Comparison of ENCODE assay signal across 17 cellular contexts in the genomic region with DNA sequence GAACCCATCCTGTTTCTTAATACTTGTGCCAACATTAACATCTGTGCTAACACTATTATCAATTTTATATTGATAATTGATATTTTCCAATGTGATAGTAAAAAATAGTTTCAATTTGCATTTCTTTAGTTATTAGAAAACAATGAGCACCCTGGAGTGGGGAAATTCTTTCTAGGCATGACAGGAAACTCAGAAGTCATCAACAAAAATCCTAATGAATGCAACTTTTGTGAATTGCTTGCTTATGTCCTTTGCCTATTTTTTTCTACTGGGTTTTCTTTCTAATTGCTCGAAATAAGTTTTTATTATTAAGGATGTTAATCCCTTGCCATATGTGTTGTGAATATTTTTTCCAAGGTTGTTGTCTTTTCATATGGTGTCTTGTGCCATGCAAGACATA. TPM values are rescaled to one million over a fixed set of nuclear protein-coding genes. Genes with fewer than 3 reads are reported as not detected.
DNase-seq lines count a peak whose midpoint lies in the region; ATAC-seq and TF ChIP-seq lines count a peak whose summit lies in the region.
"Had no signal": no experiment of that assay in that cellular context is flagged by ENCODE, and none has a peak within 500 bp of the region (broad histone marks: within the 10 kb centered on the region; RNA-seq: fewer than 3 reads in every experiment).

No MANE protein-coding gene starts in this region.

- H3K27me3 ChIP-seq in testis (no peaks in the 10 kb centered on the region), left ventricle myocardium inferior (ENCODE audit: low read depth) (no peaks in the 10 kb centered on the region)
- H3K27me3 ChIP-seq: BE2C, BLaER1 had no signal

- H3K9me3 ChIP-seq in testis (no peaks in the 10 kb centered on the region), left ventricle myocardium inferior (replicated peaks) (no peaks in the 10 kb centered on the region)
- H3K9me3 ChIP-seq: BE2C had no signal

- intact Hi-C loops in testis (cut with DNase I; ENCODE audit: low total_unique reads) (no loop called here), left ventricle myocardium inferior (cut with micrococcal nuclease) (no loop called here)

- no peak for ATAC-seq in GM21526 (IDR thresholded peaks at IDR 0.05; ENCODE audit: low FRiP score, unreplicated experiment)

- no peak for TF ChIP-seq POLR2A in testis (IDR thresholded peaks at IDR 0.05)

- H3K27ac ChIP-seq in testis (no peak overlapping the region), left ventricle myocardium inferior (replicated peaks) (no peak overlapping the region)
- H3K27ac ChIP-seq: BLaER1 had no signal

- peak; percentile 49 for DNase-seq in SK-MEL-5 (ENCODE audit: low read depth, low spot score)
- peak; percentile 16 for DNase-seq in dermis blood vessel endothelial cell
- DNase-seq in testis = no peak
- no peak for DNase-seq in left ventricle myocardium inferior
- DNase-seq: 8988T; ACHN; BE2C; C1 segment of cervical spinal cord; Caco-2; Calu3; CD4-positive, alpha-beta memory T cell; CD4-positive, CD25-positive, alpha-beta regulatory T cell; CD8-positive, alpha-beta memory T cell; DMS79 treated with DMSO at 0.1 percent for 48 hours; GF-D8 had no signal

- H3K4me1 ChIP-seq in testis (peaks cover 4% of the 10 kb centered on the region), left ventricle myocardium inferior (no peaks in the 10 kb centered on the region)
- H3K4me1 ChIP-seq: BE2C, BLaER1 had no signal

- H3K36me3 ChIP-seq in testis (ENCODE audit: low read depth, missing control alignments) (no peaks in the 10 kb centered on the region), left ventricle myocardium inferior (peaks cover 8% of the 10 kb centered on the region)
- H3K36me3 ChIP-seq: BE2C had no signal

- WGBS in testis, 2 donors = 84 to 90% methylated on average over 1 of the region's 1 CpG

- no peak overlapping the region for H3K4me3 ChIP-seq in testis
- no peak overlapping the region for H3K4me3 ChIP-seq in left ventricle myocardium inferior
- H3K4me3 ChIP-seq: BLaER1 had no signal

- TF ChIP-seq CTCF in testis (IDR thresholded peaks at IDR 0.05) = no peak
- no peak for TF ChIP-seq CTCF in left ventricle myocardium inferior (IDR thresholded peaks at IDR 0.05; ENCODE audit: borderline replicate concordance)

- in situ Hi-C loops in SK-MEL-5 (cut with HindIII; ENCODE audit: low pct_unique_long_range_greater_than_20kb, low sequenced_read_pairs) = no loop called here

RNA-seq across cellular contexts. Expression of gene WDR20, which starts 18.1 kb away (rescaled TPM):
- 17.5 and 22.1 TPM in 2 replicates for total RNA-seq in SK-MEL-5 (2014; rRNA removed; shearing (Covaris generic))
- polyA plus RNA-seq in SK-MEL-5 (2015; cell fraction: cytosol; rRNA removed) = 18.7 and 23.0 TPM in 2 replicates
- polyA plus RNA-seq in SK-MEL-5 (2015; cell fraction: nucleus; rRNA removed) = 21.2 and 27.7 TPM in 2 replicates
- total RNA-seq in dermis blood vessel endothelial cell (16.8 and 20.1 TPM in 2 replicates), testis (10 to 100 TPM; 46.5 to 56.4 TPM), left ventricle myocardium inferior (20.9 TPM)
- 69.2 TPM for polyA plus RNA-seq in testis (ENCODE audit: insufficient read depth, low read depth, low replicate concordance)

RNA-seq across cellular contexts. Expression of gene HSP90AA1, which starts 34.7 kb away (rescaled TPM):
- 517 and 531 TPM in 2 replicates for total RNA-seq in SK-MEL-5 (2014; rRNA removed; shearing (Covaris generic))
- polyA plus RNA-seq in SK-MEL-5 (2015; cell fraction: cytosol; rRNA removed) = 1,130 and 1,425 TPM in 2 replicates
- polyA plus RNA-seq in SK-MEL-5 (2015; cell fraction: nucleus; rRNA removed) = 409 and 582 TPM in 2 replicates
- total RNA-seq in dermis blood vessel endothelial cell = 663 and 684 TPM in 2 replicates
- total RNA-seq in testis = 100 to 1,000 TPM; 519 to 638 TPM
- polyA plus RNA-seq in testis (ENCODE audit: insufficient read depth, low read depth, low replicate concordance) = 385 TPM
- 423 TPM for total RNA-seq in left ventricle myocardium inferior

Comparison
In these comparisons a context has a peak if more than half of its experiments do, and no peak if none do; other contexts are left out.
1. DNase-seq: peak in SK-MEL-5 (single experiment) and dermis blood vessel endothelial cell (single experiment); none in testis (single experiment) and left ventricle myocardium inferior (single experiment).